13 cellular contexts compared by ENCODE assay signal in the genomic region with DNA sequence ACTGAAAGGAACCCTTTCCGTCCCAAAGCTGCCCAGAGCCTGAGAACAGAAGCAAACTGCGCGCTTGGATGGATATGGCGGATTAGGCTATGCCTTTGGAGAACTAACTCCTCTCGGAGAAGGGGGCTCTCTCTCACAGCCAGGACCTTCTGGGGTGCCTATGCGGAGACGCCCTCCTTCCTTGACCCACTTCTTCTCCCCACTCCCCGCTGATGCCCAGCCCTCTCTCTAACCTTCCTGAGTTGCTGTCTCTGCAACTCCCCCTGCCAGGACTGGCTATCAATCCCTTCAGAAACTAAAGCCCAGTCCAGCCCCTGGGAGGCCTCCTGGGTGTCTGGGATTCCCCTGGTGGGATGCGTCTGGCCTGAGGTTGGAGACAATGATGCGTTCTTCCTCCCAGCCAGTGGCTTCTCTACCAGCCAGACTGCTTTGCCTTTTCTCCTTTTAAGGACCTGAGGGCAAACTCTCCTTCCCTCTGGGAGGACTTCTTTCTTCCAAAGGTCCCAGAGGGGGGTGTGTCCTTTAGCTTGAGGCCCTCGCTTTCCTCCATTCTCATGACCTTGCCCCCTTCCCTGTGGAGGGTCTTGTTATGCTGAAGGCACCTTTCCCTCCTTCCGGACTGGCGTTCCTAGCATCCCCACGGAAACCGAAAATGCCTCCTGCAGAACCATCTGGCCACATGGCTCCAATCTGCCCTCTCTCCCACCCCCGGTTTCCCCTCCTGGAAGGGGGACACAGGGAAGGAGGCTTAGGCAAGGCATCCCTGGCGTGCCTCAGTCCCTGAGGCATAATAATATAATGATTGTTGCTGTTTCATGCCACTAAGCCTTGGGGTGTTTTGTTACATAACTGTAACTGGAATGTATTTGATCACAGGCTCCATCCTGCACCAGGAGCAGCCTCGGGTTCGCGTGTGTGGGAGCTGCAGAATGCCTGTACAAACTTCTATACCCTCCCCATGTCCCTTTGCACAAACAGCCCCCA.
DNase-seq lines count a peak whose midpoint lies in the region; ATAC-seq and TF ChIP-seq lines count a peak whose summit lies in the region.
"Had no signal": no experiment of that assay in that cellular context is flagged by ENCODE, and none has a peak within 500 bp of the region (broad histone marks: within the 10 kb centered on the region; RNA-seq: fewer than 3 reads in every experiment).

No MANE protein-coding gene starts in this region.

- peaks cover 24% of the 10 kb centered on the region for H3K4me1 ChIP-seq in SJSA1 (replicated peaks)
- H3K4me1 ChIP-seq: esophagus muscularis mucosa had no signal

- H3K27ac ChIP-seq in SJSA1, result peak overlapping the region; percentile 43
- H3K27ac ChIP-seq: esophagus muscularis mucosa had no signal

- TF ChIP-seq CTCF in fibroblast of pulmonary artery (IDR thresholded peaks at IDR 0.05; ENCODE audit: low read length, missing control alignments), result no peak
- TF ChIP-seq CTCF in retinal pigment epithelial cell (conservative IDR thresholded peaks at IDR 0.05; ENCODE audit: low read depth, low read length), result no peak

- H3K36me3 ChIP-seq in SJSA1, result no peaks in the 10 kb centered on the region
- H3K36me3 ChIP-seq: esophagus muscularis mucosa had no signal

- H3K9me3 ChIP-seq in SJSA1 (replicated peaks), result peaks cover 12% of the 10 kb centered on the region

- intact Hi-C loops in Right ventricle myocardium inferior (cut with DNase I), result no loop called here

- ATAC-seq in HG03442 (IDR thresholded peaks at IDR 0.05; ENCODE audit: unreplicated experiment), result no peak
- ATAC-seq in Right ventricle myocardium inferior, result no peak

- H3K4me3 ChIP-seq in SJSA1 (no peak overlapping the region), fibroblast of pulmonary artery (replicated peaks; ENCODE audit: low read depth, low read length) (no peak overlapping the region), retinal pigment epithelial cell (ENCODE audit: low read length) (no peak overlapping the region)
- H3K4me3 ChIP-seq: esophagus muscularis mucosa had no signal

- no peaks in the 10 kb centered on the region for H3K27me3 ChIP-seq in SJSA1 (replicated peaks)
- H3K27me3 ChIP-seq: esophagus muscularis mucosa had no signal

- DNase-seq in ELF-1 (ENCODE audit: low read depth, low spot score) (peak; percentile 93), SJSA1 (ENCODE audit: low read depth in 1 of 2, low spot score in 2 of 2) (peak; percentile 68 to 77), fibroblast of pulmonary artery (ENCODE audit: low read depth) (peak; percentile 61), retinal pigment epithelial cell (ENCODE audit: low read depth) (peak; percentile 19), NCI-H2227 treated with DMSO at 0.1 percent for 48 hours (lab: John Stamatoyannopoulos, UW) (no peak), NCI-H1105 treated with DMSO at 0.1 percent for 48 hours (lab: John Stamatoyannopoulos, UW) (no peak), Right ventricle myocardium inferior (ENCODE audit: missing footprints) (no peak)
- DNase-seq: activated CD4-positive, alpha-beta T cell treated with anti-CD3 and anti-CD28 coated beads, Interleukin-2, amount 10 ng/mL, durations not matched to agents 7 days and 5 days; Kasumi-1; NCI-H187; substantia nigra had no signal

Comparison
In these comparisons a context has a peak if more than half of its experiments do, and no peak if none do; other contexts are left out.
1. DNase-seq: peak in ELF-1 (single experiment), SJSA1 (2 of 2), fibroblast of pulmonary artery (single experiment) and retinal pigment epithelial cell (single experiment); none in NCI-H2227 treated with DMSO at 0.1 percent for 48 hours (single experiment), NCI-H1105 treated with DMSO at 0.1 percent for 48 hours (single experiment) and Right ventricle myocardium inferior (single experiment).